18 cellular contexts compared by ENCODE assay signal in the genomic region with DNA sequence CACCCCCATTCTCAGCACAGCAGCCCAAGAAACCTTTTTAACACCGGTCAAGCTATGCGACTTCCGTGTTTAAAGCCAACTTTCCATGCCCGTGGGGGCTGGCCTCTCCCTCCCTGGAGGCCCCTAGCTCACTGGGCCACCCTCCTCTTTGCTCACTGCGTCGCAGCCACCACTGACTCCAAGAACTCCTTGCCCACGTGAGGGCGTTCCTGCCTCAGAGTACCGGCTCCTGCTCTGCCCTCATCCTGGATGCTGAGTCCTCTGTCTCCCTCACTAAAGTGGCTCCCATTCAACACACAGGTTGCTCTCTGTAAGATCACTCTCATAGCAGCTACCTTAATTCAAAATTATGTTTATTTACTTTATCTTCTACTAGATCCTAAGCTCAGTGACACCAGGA. TPM values are rescaled to one million over a fixed set of nuclear protein-coding genes. Genes with fewer than 3 reads are reported as not detected.
DNase-seq lines count a peak whose midpoint lies in the region; ATAC-seq, FAIRE-seq and TF ChIP-seq lines count a peak whose summit lies in the region.
"Had no signal": no experiment of that assay in that cellular context is flagged by ENCODE, and none has a peak within 500 bp of the region (broad histone marks: within the 10 kb centered on the region; RNA-seq: fewer than 3 reads in every experiment).

No MANE protein-coding gene starts in this region.

- H3K4me3 Mint-ChIP-seq in activated CD8-positive, alpha-beta T cell treated with anti-CD3 and anti-CD28 coated beads, Interleukin-2, amount 10 ng/mL, durations not matched to agents 7 days and 5 days = no peak overlapping the region
- no peak overlapping the region for H3K4me3 Mint-ChIP-seq in activated CD8-positive, alpha-beta T cell treated with anti-CD3 and anti-CD28 coated beads for 36 hours
- no peak overlapping the region for H3K4me3 Mint-ChIP-seq in mesothelial cell of epicardium
- H3K4me3 Mint-ChIP-seq: naive thymus-derived CD8-positive, alpha-beta T cell; stimulated activated naive CD8-positive, alpha-beta T cell treated with anti-CD3 and anti-CD28 coated beads, Interleukin-15, Interleukin-2, amounts not matched to agents 100 ng/mL and 50 ng/mL, for 24 hours had no signal

- intact Hi-C loops in activated CD8-positive, alpha-beta T cell treated with anti-CD3 and anti-CD28 coated beads for 36 hours (cut with micrococcal nuclease) = no loop called here
- intact Hi-C loops in transverse colon (cut with DNase I; ENCODE audit: low total_unique reads) = no loop called here
- intact Hi-C loops in lower lobe of right lung (cut with DNase I) = no loop called here

- H3K27ac Mint-ChIP-seq in activated CD8-positive, alpha-beta T cell treated with anti-CD3 and anti-CD28 coated beads, Interleukin-2, amount 10 ng/mL, durations not matched to agents 7 days and 5 days = peak overlapping the region; percentile 32
- H3K27ac Mint-ChIP-seq in activated CD8-positive, alpha-beta T cell treated with anti-CD3 and anti-CD28 coated beads for 36 hours = no peak overlapping the region
- peak overlapping the region; percentile 64 for H3K27ac Mint-ChIP-seq in mesothelial cell of epicardium
- H3K27ac Mint-ChIP-seq: stimulated activated naive CD8-positive, alpha-beta T cell treated with anti-CD3 and anti-CD28 coated beads, Interleukin-15, Interleukin-2, amounts not matched to agents 100 ng/mL and 50 ng/mL, for 24 hours had no signal

- 28% methylated on average over 9 of the region's 9 CpGs; no CpG with 5 or more reads in 1 of the 2 experiments for WGBS in H1 (ENCODE audit: extremely low coverage in 1 of 2, insufficient coverage in 1 of 2, insufficient read length in 1 of 2, insufficient replicate concordance in 2 of 2, low coverage in 1 of 2, low lambda C conversion rate in 2 of 2, missing lambda C conversion rate in 1 of 2), 2 experiments
- WGBS in transverse colon (ENCODE audit: low coverage in 1 of 2), 2 donors = 43 to 53% methylated on average over 4 to 9 of the region's 9 CpGs

- no peak for TF ChIP-seq CTCF in activated CD8-positive, alpha-beta T cell treated with anti-CD3 and anti-CD28 coated beads for 36 hours (IDR thresholded peaks at IDR 0.05)
- TF ChIP-seq CTCF in H1 (IDR thresholded peaks at IDR 0.05; ENCODE audit: control extremely low read depth in 1 of 3, insufficient read depth in 1 of 3, low read depth in 1 of 3, low read length in 3 of 3) (peak; percentile 63 to 78 (median 75)), mesothelial cell of epicardium (IDR thresholded peaks at IDR 0.05; ENCODE audit: unreplicated experiment) (no peak), transverse colon (IDR thresholded peaks at IDR 0.05) (peak in 1 of 5 experiments; percentile 19), lower lobe of right lung (IDR thresholded peaks at IDR 0.05) (no peak)

- FAIRE-seq in H1 (lab: Jason Lieb, UNC) = peak; percentile 55
- FAIRE-seq: astrocyte, frontal cortex had no signal

- CTCF ChIA-PET in activated CD8-positive, alpha-beta T cell treated with anti-CD3 and anti-CD28 coated beads, Interleukin-2, amount 10 ng/mL, durations not matched to agents 7 days and 5 days (lab: Charles Lee) = no interaction called here
- CTCF ChIA-PET in activated CD8-positive, alpha-beta T cell treated with anti-CD3 and anti-CD28 coated beads for 36 hours (lab: Charles Lee) = interaction anchor here (0.8 kb wide), 1 partner anchor 52 kb away, joined by 4 read pairs; no protein-coding TSS in a partner anchor
- CTCF ChIA-PET in H1 (lab: Charles Lee; ENCODE audit: partially characterized antibody) = interaction anchor here (0.6 to 3.0 kb wide), 26 partner anchors 11 to 525 kb away, joined by 3 to 24 read pairs (median 4); no protein-coding TSS in a partner anchor

- peak overlapping the region; percentile 40; the same call in 1 of the 2 replicates for H3K18ac ChIP-seq in H1 (ENCODE audit: extremely low read depth, low read length)

- no peak overlapping the region for H3K9ac ChIP-seq in H1 (replicated peaks in 1 of 4; ENCODE audit: extremely low read depth in 1 of 4, low read depth in 3 of 4, low read length in 3 of 4)

- no peak overlapping the region for H2BK120ac ChIP-seq in H1 (replicated peaks; ENCODE audit: low read depth, low read length)

- peaks cover 67% of the 10 kb centered on the region for H3K36me3 Mint-ChIP-seq in activated CD8-positive, alpha-beta T cell treated with anti-CD3 and anti-CD28 coated beads, Interleukin-2, amount 10 ng/mL, durations not matched to agents 7 days and 5 days (ENCODE audit: low read depth)
- H3K36me3 Mint-ChIP-seq in activated CD8-positive, alpha-beta T cell treated with anti-CD3 and anti-CD28 coated beads for 36 hours (ENCODE audit: low read depth) = peaks cover 41% of the 10 kb centered on the region
- H3K36me3 Mint-ChIP-seq in mesothelial cell of epicardium = no peaks in the 10 kb centered on the region

- H3K4me1 ChIP-seq in H1 (replicated peaks in 1 of 4; ENCODE audit: control insufficient read depth in 3 of 4, insufficient read depth in 4 of 4, low read length in 3 of 4) (peaks cover 10 to 34% (median 16%) of the 10 kb centered on the region in 4 experiments), transverse colon (peaks cover 5 to 17% (median 16%) of the 10 kb centered on the region in 4 donors), lower lobe of right lung (peaks cover 5% of the 10 kb centered on the region)
- H3K4me1 ChIP-seq: sigmoid colon had no signal

- peak overlapping the region; percentile 84; the same call in 1 of the 2 replicates for H4K8ac ChIP-seq in H1 (ENCODE audit: extremely low read depth, insufficient read depth, low read length)

- H3K27ac ChIP-seq in H1 (ENCODE audit: low read depth, low read length) = no peak overlapping the region
- peak overlapping the region; percentile 36 to 77 (median 61) for H3K27ac ChIP-seq in transverse colon
- no peak overlapping the region for H3K27ac ChIP-seq in lower lobe of right lung
- H3K27ac ChIP-seq: sigmoid colon had no signal

- no peaks in the 10 kb centered on the region; the same call in 1 of the 2 replicates for H3K23me2 ChIP-seq in H1 (ENCODE audit: low read depth, low read length)

- no peaks in the 10 kb centered on the region for H3K9me3 ChIP-seq in H1 (ENCODE audit: insufficient read depth in 2 of 2, low read depth in 1 of 2, low read length in 1 of 2)
- no peaks in the 10 kb centered on the region for H3K9me3 ChIP-seq in transverse colon
- H3K9me3 ChIP-seq in lower lobe of right lung = no peaks in the 10 kb centered on the region
- H3K9me3 ChIP-seq: sigmoid colon had no signal

- H3K9me3 Mint-ChIP-seq in activated CD8-positive, alpha-beta T cell treated with anti-CD3 and anti-CD28 coated beads, Interleukin-2, amount 10 ng/mL, durations not matched to agents 7 days and 5 days (ENCODE audit: insufficient read depth) = no peaks in the 10 kb centered on the region
- H3K9me3 Mint-ChIP-seq in activated CD8-positive, alpha-beta T cell treated with anti-CD3 and anti-CD28 coated beads for 36 hours = no peaks in the 10 kb centered on the region
- no peaks in the 10 kb centered on the region for H3K9me3 Mint-ChIP-seq in mesothelial cell of epicardium
- H3K9me3 Mint-ChIP-seq: naive thymus-derived CD8-positive, alpha-beta T cell; stimulated activated naive CD8-positive, alpha-beta T cell treated with anti-CD3 and anti-CD28 coated beads, Interleukin-15, Interleukin-2, amounts not matched to agents 100 ng/mL and 50 ng/mL, for 24 hours had no signal

- H3K23ac ChIP-seq in H1 (ENCODE audit: insufficient read length) = no peak overlapping the region

- no peaks in the 10 kb centered on the region for H4K20me1 ChIP-seq in H1 (replicated peaks in 1 of 2; ENCODE audit: control insufficient read depth in 1 of 2, insufficient read depth in 2 of 2, low read length in 2 of 2)

- DNase-seq in activated CD8-positive, alpha-beta T cell treated with anti-CD3 and anti-CD28 coated beads, Interleukin-2, amount 10 ng/mL, durations not matched to agents 7 days and 5 days = no peak
- no peak for DNase-seq in activated CD8-positive, alpha-beta T cell treated with anti-CD3 and anti-CD28 coated beads for 36 hours
- peak in 1 of 2 experiments; percentile 65 for DNase-seq in H1 (ENCODE audit: low read depth in 1 of 2, low spot score in 2 of 2)
- DNase-seq in mesothelial cell of epicardium (ENCODE audit: low spot score in 2 of 2, unreplicated experiment in 2 of 2) = no peak
- DNase-seq in transverse colon = peak; percentile 59
- no peak for DNase-seq in nucleus accumbens (lab: John Stamatoyannopoulos, UW)
- DNase-seq in lower lobe of right lung = no peak
- DNase-seq: activated CD4-positive, alpha-beta T cell treated with anti-CD3 and anti-CD28 coated beads, Interleukin-2, amount 50 U/mL, for 4 hours; effector CD4-positive, alpha-beta T cell; naive thymus-derived CD8-positive, alpha-beta T cell; NCI-H187 treated with DMSO at 0.1 percent for 48 hours; NCI-H526 treated with DMSO at 0.1 percent for 48 hours; sigmoid colon had no signal

- H3K14ac ChIP-seq in H1 (ENCODE audit: insufficient read length) = no peak overlapping the region

- TF ChIP-seq EP300 in H1 (IDR thresholded peaks at IDR 0.05; ENCODE audit: borderline replicate concordance in 1 of 2, low read depth in 2 of 2, low read length in 2 of 2) (no peak), transverse colon (IDR thresholded peaks at IDR 0.05; ENCODE audit: low read depth) (no peak)

- H3K27me3 ChIP-seq in H1 (replicated peaks in 1 of 4; ENCODE audit: control insufficient read depth in 3 of 4, extremely low read depth in 1 of 4, insufficient read depth in 3 of 4, low read length in 3 of 4) = no peaks in the 10 kb centered on the region; a peak in 2 of 7 replicates
- H3K27me3 ChIP-seq in transverse colon = no peaks in the 10 kb centered on the region
- H3K27me3 ChIP-seq in lower lobe of right lung (ENCODE audit: low read depth) = no peaks in the 10 kb centered on the region
- H3K27me3 ChIP-seq: sigmoid colon had no signal

- no peak overlapping the region for H3K4ac ChIP-seq in H1 (replicated peaks; ENCODE audit: insufficient read length, low read depth, low read length)

- H2BK20ac ChIP-seq in H1 (ENCODE audit: low read length) = no peak overlapping the region

- no peak overlapping the region for H3K4me3 ChIP-seq in H1 (ENCODE audit: extremely low read depth in 1 of 4, insufficient read depth in 2 of 4, low read depth in 3 of 4, low read length in 4 of 4)
- no peak overlapping the region for H3K4me3 ChIP-seq in transverse colon
- no peak overlapping the region for H3K4me3 ChIP-seq in lower lobe of right lung
- H3K4me3 ChIP-seq: sigmoid colon had no signal

- no peak overlapping the region for H2AFZ ChIP-seq in H1 (ENCODE audit: low read length)

- H3K56ac ChIP-seq in H1 (replicated peaks; ENCODE audit: insufficient read length, low read depth, low read length) = no peak overlapping the region

- no peak overlapping the region for H2BK15ac ChIP-seq in H1 (ENCODE audit: low read length)

- H3K27me3 Mint-ChIP-seq in activated CD8-positive, alpha-beta T cell treated with anti-CD3 and anti-CD28 coated beads, Interleukin-2, amount 10 ng/mL, durations not matched to agents 7 days and 5 days (ENCODE audit: low read depth) = no peaks in the 10 kb centered on the region
- H3K27me3 Mint-ChIP-seq in activated CD8-positive, alpha-beta T cell treated with anti-CD3 and anti-CD28 coated beads for 36 hours = no peaks in the 10 kb centered on the region
- no peaks in the 10 kb centered on the region for H3K27me3 Mint-ChIP-seq in mesothelial cell of epicardium (ENCODE audit: low read depth)
- H3K27me3 Mint-ChIP-seq: naive thymus-derived CD8-positive, alpha-beta T cell; stimulated activated naive CD8-positive, alpha-beta T cell treated with anti-CD3 and anti-CD28 coated beads, Interleukin-15, Interleukin-2, amounts not matched to agents 100 ng/mL and 50 ng/mL, for 24 hours had no signal

- H3K36me3 ChIP-seq in H1 (ENCODE audit: control insufficient read depth in 2 of 4, insufficient read depth in 4 of 4, low read length in 3 of 4) (no peaks in the 10 kb centered on the region), transverse colon (peaks cover 0 to 14% (median 0%) of the 10 kb centered on the region in 4 donors), lower lobe of right lung (no peaks in the 10 kb centered on the region)
- H3K36me3 ChIP-seq: sigmoid colon had no signal

- no peak overlapping the region for H4K5ac ChIP-seq in H1 (ENCODE audit: insufficient read length, low read depth, low read length)

- POLR2A ChIA-PET in activated CD8-positive, alpha-beta T cell treated with anti-CD3 and anti-CD28 coated beads, Interleukin-2, amount 10 ng/mL, durations not matched to agents 7 days and 5 days (lab: Charles Lee) = no interaction called here
- POLR2A ChIA-PET in activated CD8-positive, alpha-beta T cell treated with anti-CD3 and anti-CD28 coated beads for 36 hours (lab: Charles Lee) = interaction anchor here (1.3 kb wide), 1 partner anchor 13 kb away, joined by 3 read pairs; no protein-coding TSS in a partner anchor
- POLR2A ChIA-PET in H1 (lab: Charles Lee; ENCODE audit: partially characterized antibody) = interaction anchor here (1.0 to 1.6 kb wide), 4 partner anchors 27 to 52 kb away, joined by 3 read pairs; no protein-coding TSS in a partner anchor

- TF ChIP-seq RAD21 in H1 (IDR thresholded peaks at IDR 0.05 in 1 of 2, conservative IDR thresholded peaks at IDR 0.05 in 1 of 2; ENCODE audit: low read depth in 2 of 2, low read length in 2 of 2) = peak; percentile 82 to 86

- 0 out of 2 replicates have a peak overlapping the region, but pooled peaks have one; percentile 46 for H2BK12ac ChIP-seq in H1 (ENCODE audit: low read depth, low read length)

- peak overlapping the region; percentile 40; the same call in 1 of the 2 replicates for H2BK5ac ChIP-seq in H1 (ENCODE audit: low read depth, low read length)

- H3K4me2 ChIP-seq in H1 (ENCODE audit: insufficient read depth in 1 of 2, low read depth in 2 of 2, low read length in 2 of 2) = no peak overlapping the region; a peak in 1 of 4 replicates

- H3K79me1 ChIP-seq in H1 (ENCODE audit: low read depth, low read length) = no peaks in the 10 kb centered on the region; the same call in 1 of the 2 replicates

- in situ Hi-C loops in transverse colon (cut with MboI; ENCODE audit: low pct_ligation_motif_present in 1 of 4, low pct_unique_long_range_greater_than_20kb in 1 of 4, low sequenced_read_pairs in 3 of 4) = no loop called here

- no peak for TF ChIP-seq POLR2A in H1 (IDR thresholded peaks at IDR 0.05; ENCODE audit: control extremely low read depth in 1 of 2, low read depth in 2 of 2, low read length in 2 of 2)
- TF ChIP-seq POLR2A in transverse colon (IDR thresholded peaks at IDR 0.05) = no peak

- H3K79me2 ChIP-seq in H1 (ENCODE audit: control insufficient read depth in 1 of 2, insufficient read depth in 2 of 2, low read length in 2 of 2) = 0 out of 4 replicates have a peak, but pooled peaks cover 0 to 1% of the 10 kb centered on the region in 2 experiments

- ATAC-seq in activated CD8-positive, alpha-beta T cell treated with anti-CD3 and anti-CD28 coated beads, Interleukin-2, amount 10 ng/mL, durations not matched to agents 7 days and 5 days = no peak
- ATAC-seq in activated CD8-positive, alpha-beta T cell treated with anti-CD3 and anti-CD28 coated beads for 36 hours = no peak
- ATAC-seq in lower lobe of right lung = no peak
- ATAC-seq in HG03159 (IDR thresholded peaks at IDR 0.05; ENCODE audit: unreplicated experiment) = no peak
- ATAC-seq: naive thymus-derived CD8-positive, alpha-beta T cell had no signal

- peaks cover 20% of the 10 kb centered on the region for H3K4me1 Mint-ChIP-seq in activated CD8-positive, alpha-beta T cell treated with anti-CD3 and anti-CD28 coated beads, Interleukin-2, amount 10 ng/mL, durations not matched to agents 7 days and 5 days (ENCODE audit: low read depth)
- peaks cover 14% of the 10 kb centered on the region for H3K4me1 Mint-ChIP-seq in activated CD8-positive, alpha-beta T cell treated with anti-CD3 and anti-CD28 coated beads for 36 hours (ENCODE audit: low read depth)
- peaks cover 4% of the 10 kb centered on the region for H3K4me1 Mint-ChIP-seq in mesothelial cell of epicardium

- 0 out of 2 replicates have a peak overlapping the region, but pooled peaks have one; percentile 18 for H2AK5ac ChIP-seq in H1 (ENCODE audit: low read depth, low read length)

- H4K91ac ChIP-seq in H1 (replicated peaks; ENCODE audit: insufficient read length, low read length) = peak overlapping the region; percentile 57

RNA-seq across cellular contexts. Expression of gene BDH1, which starts 8.2 kb away (rescaled TPM):
- total RNA-seq in activated CD8-positive, alpha-beta T cell treated with anti-CD3 and anti-CD28 coated beads, Interleukin-2, amount 10 ng/mL, durations not matched to agents 7 days and 5 days = 100 to 1,000 TPM; 166 to 171 TPM
- 100 to 1,000 TPM; 118 to 126 TPM for total RNA-seq in activated CD8-positive, alpha-beta T cell treated with anti-CD3 and anti-CD28 coated beads for 36 hours
- 24.0 and 27.2 TPM in 2 replicates for total RNA-seq in H1 (2021; fragmentation: NEBNext Ultra II Directional; extraction: Animal tissue kit (Norgen Biotek cat#: 25700))
- 27.7 and 28.1 TPM in 2 replicates for polyA plus RNA-seq in H1 (2011; rRNA removed)
- polyA plus RNA-seq in H1 (2011; cell fraction: cytosol; rRNA removed) = 35.9 TPM
- 45.8 TPM for polyA plus RNA-seq in H1 (2011; cell fraction: nucleus; rRNA removed)
- polyA plus RNA-seq in H1 (2012, experiment 1 of 2) = 21.0 to 34.8 TPM (median 31.0 TPM) in 4 replicates
- polyA plus RNA-seq in H1 (2012, experiment 2 of 2) = 18.8 TPM
- polyA plus RNA-seq in H1 (2013, experiment 1 of 2) = 16.2 TPM
- 14.6 TPM for polyA plus RNA-seq in H1 (2013, experiment 2 of 2)
- polyA minus RNA-seq in H1 (2011; rRNA and poly(A)+ RNA removed) = 28.8 and 37.6 TPM in 2 replicates
- polyA minus RNA-seq in H1 (2011; cell fraction: cytosol; rRNA and poly(A)+ RNA removed) = 12.6 TPM
- polyA minus RNA-seq in H1 (2011; cell fraction: nucleus; rRNA and poly(A)+ RNA removed) = 26.3 TPM
- total RNA-seq in mesothelial cell of epicardium = 14.0 to 14.9 TPM (median 14.7 TPM) in 3 replicates
- total RNA-seq in transverse colon = 100 to 1,000 TPM; 127 to 258 (median 197) TPM
- total RNA-seq in lower lobe of right lung = 12.4 TPM
- total RNA-seq: A172 had no signal

Comparison
In these comparisons a context has a peak if more than half of its experiments do, and no peak if none do; other contexts are left out.
1. CTCF ChIP-seq: peak in H1 (3 of 3); none in activated CD8-positive, alpha-beta T cell treated with anti-CD3 and anti-CD28 coated beads for 36 hours (single experiment), mesothelial cell of epicardium (single experiment) and lower lobe of right lung (single experiment).
2. H3K27ac ChIP-seq: peak in transverse colon (4 of 4); none in H1 (single experiment) and lower lobe of right lung (single experiment).